In genomic region chr3:133040696-133041523, GRCh38 we compare ENCODE assay signal across 8 cellular contexts. TPM values are rescaled to one million over a fixed set of nuclear protein-coding genes. Genes with fewer than 3 reads are reported as not detected.
DNase-seq lines count a peak whose midpoint lies in the region; ATAC-seq, FAIRE-seq and TF ChIP-seq lines count a peak whose summit lies in the region.

No MANE protein-coding gene starts in this region.

- H3K9me3 ChIP-seq in K562 (replicated peaks; ENCODE audit: control insufficient read depth, insufficient read depth, low read depth, low read length) (no peaks in the 10 kb centered on the region), smooth muscle cell (replicated peaks; ENCODE audit: low read depth) (no peaks in the 10 kb centered on the region)

- peak; percentile 73 for FAIRE-seq in K562 (lab: Jason Lieb, UNC)

- no peak overlapping the region for H3K27ac ChIP-seq in K562 (ENCODE audit: extremely low read depth, low read depth, low read length)
- H3K27ac ChIP-seq in smooth muscle cell (ENCODE audit: low read depth): no peak overlapping the region

- H4K20me1 ChIP-seq in K562 (replicated peaks; ENCODE audit: control insufficient read depth, insufficient read depth, low read length): no peaks in the 10 kb centered on the region
- no peaks in the 10 kb centered on the region for H4K20me1 ChIP-seq in smooth muscle cell (ENCODE audit: low read depth)

- no peak overlapping the region for H3K9ac ChIP-seq in K562 (ENCODE audit: insufficient read depth in 1 of 2, low read depth in 2 of 2, low read length in 2 of 2)
- H3K9ac ChIP-seq in smooth muscle cell (ENCODE audit: low read depth): no peak overlapping the region

- no peak for TF ChIP-seq POLR2A in K562 (conservative IDR thresholded peaks at IDR 0.05)

- peak; percentile 69 for DNase-seq in activated CD4-positive, alpha-beta T cell treated with anti-CD3 and anti-CD28 coated beads, Interleukin-2, amount 10 ng/mL, durations not matched to agents 24 days and 14 days
- DNase-seq in activated CD4-positive, alpha-beta T cell treated with anti-CD3 and anti-CD28 coated beads, Interleukin-2, amount 50 U/mL, for 4 hours: no peak
- DNase-seq in NCI-H526 treated with DMSO at 0.1 percent for 48 hours (lab: John Stamatoyannopoulos, UW): peak; percentile 53
- DNase-seq in K562 (ENCODE audit: extremely low read depth in 1 of 4, low spot score in 3 of 4): peak; percentile 35 to 70 (median 53)
- peak; percentile 38 for DNase-seq in iPS DF 4.7 (ENCODE audit: extremely low read depth, low spot score)
- peak; percentile 26 for DNase-seq in smooth muscle cell (lab: John Stamatoyannopoulos, UW; ENCODE audit: unreplicated experiment)
- no peak for DNase-seq in GF-D8 (lab: John Stamatoyannopoulos, UW)

- H3K27ac Mint-ChIP-seq in activated CD4-positive, alpha-beta T cell treated with anti-CD3 and anti-CD28 coated beads, Interleukin-2, amount 10 ng/mL, durations not matched to agents 24 days and 14 days: no peak overlapping the region

- WGBS in K562 (ENCODE audit: insufficient coverage, low coverage, missing lambda C conversion rate): 9% methylated on average over 4 of the region's 6 CpGs
- 33% methylated on average over 6 of the region's 6 CpGs for WGBS in smooth muscle cell (ENCODE audit: low lambda C conversion rate)

- H3K36me3 ChIP-seq in K562 (ENCODE audit: control insufficient read depth, insufficient read depth, low read length): no peaks in the 10 kb centered on the region
- H3K36me3 ChIP-seq in smooth muscle cell (ENCODE audit: low read depth): no peaks in the 10 kb centered on the region

- no peaks in the 10 kb centered on the region for H3K9me3 Mint-ChIP-seq in activated CD4-positive, alpha-beta T cell treated with anti-CD3 and anti-CD28 coated beads, Interleukin-2, amount 10 ng/mL, durations not matched to agents 24 days and 14 days

- CTCF ChIA-PET in K562 (lab: Yijun Ruan, JAX; ENCODE audit: low intra/inter-chr PET ratio): interaction anchor here (0.7 to 1.3 kb wide), 5 partner anchors 313 to 1433 kb away, joined by 3 to 5 read pairs (median 4); no protein-coding TSS in a partner anchor

- TF ChIP-seq CTCF in K562 (IDR thresholded peaks at IDR 0.05 in 2 of 3, conservative IDR thresholded peaks at IDR 0.05 in 1 of 3; ENCODE audit: insufficient read depth in 2 of 3, low read depth in 1 of 3, low read length in 3 of 3) (peak; percentile 65 to 70 (median 69)), smooth muscle cell (IDR thresholded peaks at IDR 0.05; ENCODE audit: borderline replicate concordance, insufficient read depth, poor library complexity, severe bottlenecking) (peak; percentile 78)

- in situ Hi-C loops in K562 (cut with MboI): loop anchor here (25.0 kb wide), 3 partner anchors 304 to 771 kb away; partner anchors contain the start of gene SRPRB

- intact Hi-C loops in activated CD4-positive, alpha-beta T cell treated with anti-CD3 and anti-CD28 coated beads, Interleukin-2, amount 10 ng/mL, durations not matched to agents 24 days and 14 days (cut with micrococcal nuclease): loop anchor here (2.0 to 5.0 kb wide), 2 partner anchors 341 to 382 kb away; no protein-coding TSS in a partner anchor
- intact Hi-C loops in K562 (cut with micrococcal nuclease): loop anchor here (2.0 to 10.0 kb wide), 6 partner anchors 234 to 386 kb away; partner anchors contain the start of gene ACAD11

- H3K36me3 Mint-ChIP-seq in activated CD4-positive, alpha-beta T cell treated with anti-CD3 and anti-CD28 coated beads, Interleukin-2, amount 10 ng/mL, durations not matched to agents 24 days and 14 days (ENCODE audit: low read depth): no peaks in the 10 kb centered on the region

- H3K4me1 Mint-ChIP-seq in activated CD4-positive, alpha-beta T cell treated with anti-CD3 and anti-CD28 coated beads, Interleukin-2, amount 10 ng/mL, durations not matched to agents 24 days and 14 days: no peaks in the 10 kb centered on the region

- H3K4me2 ChIP-seq in K562 (ENCODE audit: insufficient read depth, low read length) (no peak overlapping the region), smooth muscle cell (peak overlapping the region; percentile 13)

- H2AFZ ChIP-seq in K562 (ENCODE audit: low read depth, low read length): no peak overlapping the region
- H2AFZ ChIP-seq in smooth muscle cell (ENCODE audit: low read depth): no peak overlapping the region

- BruUV-seq in K562 (replicated peaks; lab: Mats Ljungman, UMichigan): no TSS peak

- no peaks in the 10 kb centered on the region for H3K9me1 ChIP-seq in K562 (ENCODE audit: control insufficient read depth, insufficient read depth, low read length)

- H3K79me2 ChIP-seq in K562 (ENCODE audit: control insufficient read depth, insufficient read depth, low read length) (no peaks in the 10 kb centered on the region; the same call in 1 of the 3 replicates), smooth muscle cell (ENCODE audit: low read depth) (no peaks in the 10 kb centered on the region)

- H3K4me3 ChIP-seq in K562: no peak overlapping the region
- no peak overlapping the region for H3K4me3 ChIP-seq in smooth muscle cell

- no peak overlapping the region for H3K4me3 Mint-ChIP-seq in activated CD4-positive, alpha-beta T cell treated with anti-CD3 and anti-CD28 coated beads, Interleukin-2, amount 10 ng/mL, durations not matched to agents 24 days and 14 days

- H3K27me3 Mint-ChIP-seq in activated CD4-positive, alpha-beta T cell treated with anti-CD3 and anti-CD28 coated beads, Interleukin-2, amount 10 ng/mL, durations not matched to agents 24 days and 14 days: peaks cover 35% of the 10 kb centered on the region

- POLR2A ChIA-PET in K562 (lab: Yijun Ruan, JAX): interaction anchor here (0.6 to 1.2 kb wide), 3 partner anchors 310 to 1935 kb away, joined by 3 to 5 read pairs (median 4); no protein-coding TSS in a partner anchor

- no peaks in the 10 kb centered on the region for H3F3A ChIP-seq in smooth muscle cell (ENCODE audit: low read depth)

- peak; percentile 77 for TF ChIP-seq RAD21 in K562 (CRISPR knock-in tag; conservative IDR thresholded peaks at IDR 0.05 in 1 of 2, IDR thresholded peaks at IDR 0.05 in 1 of 2)

- no peak for TF ChIP-seq EP300 in K562 (IDR thresholded peaks at IDR 0.05; ENCODE audit: low read length)

- ATAC-seq in HG03565 (IDR thresholded peaks at IDR 0.05; ENCODE audit: unreplicated experiment): peak; percentile 43
- peak; percentile 68 for ATAC-seq in K562

- peaks cover 5 to 16% of the 10 kb centered on the region in 2 experiments; a peak in 4 of 5 replicates for H3K4me1 ChIP-seq in K562 (replicated peaks in 1 of 2; ENCODE audit: control insufficient read depth in 2 of 2, insufficient read depth in 2 of 2, low read length in 2 of 2)
- H3K4me1 ChIP-seq in smooth muscle cell (ENCODE audit: low read depth): peaks cover 14% of the 10 kb centered on the region

- H3K27me3 ChIP-seq in K562 (ENCODE audit: control insufficient read depth in 2 of 2, insufficient read depth in 2 of 2, low read length in 2 of 2) (no peaks in the 10 kb centered on the region; a peak in 1 of 5 replicates), smooth muscle cell (ENCODE audit: low read depth) (peaks cover 5% of the 10 kb centered on the region)

TF ChIP-seq in K562, 482 proteins besides CTCF, POLR2A, EP300 and RAD21:
- TF ChIP-seq SMC3 (conservative IDR thresholded peaks at IDR 0.05; ENCODE audit: insufficient read depth, low read depth, low read length) (peak; percentile 69), NR3C1 (CRISPR knock-in tag; IDR thresholded peaks at IDR 0.05) (no peak), POLR2AphosphoS2 (IDR thresholded peaks at IDR 0.05; ENCODE audit: low read length) (no peak), ZC3H11A (IDR thresholded peaks at IDR 0.05; ENCODE audit: low read depth, low read length) (no peak), DEAF1 (CRISPR knock-in tag; IDR thresholded peaks at IDR 0.05) (peak; percentile 57; the same call in 1 of the 2 replicates)
TF ChIP-seq in K562: peak in this region for 2.

RNA-seq across cellular contexts. Expression of gene TMEM108, which starts 2.7 kb away (rescaled TPM):
- not detected in 2 replicates for total RNA-seq in activated CD4-positive, alpha-beta T cell treated with anti-CD3 and anti-CD28 coated beads, Interleukin-2, amount 10 ng/mL, durations not matched to agents 24 days and 14 days
- 1.2 and 1.9 TPM in 2 replicates for total RNA-seq in K562 (2011; cell fraction: chromatin; rRNA removed; ENCODE audit: low replicate concordance)
- 0.79 and 1.2 TPM in 2 replicates for total RNA-seq in K562 (2011; cell fraction: nucleolus; rRNA removed)
- 1.0 and 1.8 TPM in 2 replicates for total RNA-seq in K562 (2011; cell fraction: nucleoplasm; rRNA removed)
- total RNA-seq in K562 (2014; rRNA removed) (2.2 and 3.8 TPM in 2 replicates), K562 (2014; rRNA removed; fragmentation: Illumina TruSeq; extraction: Trizol) (4.7 and 4.9 TPM in 2 replicates), K562 (2015; rRNA removed; fragmentation: Illumina TruSeq; extraction: Trizol) (4.4 and 4.8 TPM in 2 replicates), K562 (2021) (9.9 and 11.1 TPM in 2 replicates), smooth muscle cell (2.4 and 2.7 TPM in 2 replicates)
- polyA plus RNA-seq in K562 (2011; rRNA removed) (0.16 and 0.65 TPM in 2 replicates), K562 (2014; fragmentation: Illumina TruSeq; extraction: Trizol) (10.9 and 13.3 TPM in 2 replicates), K562 (2014; fragmentation: Nextera tagmentation; extraction: Ambion mirVana) (1 to 10 TPM in 1 of 2 experiments, under 1 TPM in 1; 0.93 to 1.1 TPM), K562 (2014; rRNA removed) (3.4 and 4.3 TPM in 2 replicates), smooth muscle cell (8.8 and 10.8 TPM in 2 replicates)
- polyA plus RNA-seq in K562 (2011; cell fraction: cytosol; rRNA removed): 0.15 and 1.1 TPM in 2 replicates
- polyA plus RNA-seq in K562 (2011; cell fraction: nucleus; rRNA removed): 0.06 and 1.7 TPM in 2 replicates
- polyA plus RNA-seq in K562 (2012): 6.0 and 10.4 TPM in 2 replicates
- polyA minus RNA-seq in K562 (2011; rRNA and poly(A)+ RNA removed): 0.42 TPM in 1 of 2 replicates, not detected in the other
- polyA minus RNA-seq in K562 (2011; cell fraction: cytosol; rRNA and poly(A)+ RNA removed): 0.76 TPM in 1 of 2 replicates, not detected in the other
- polyA minus RNA-seq in K562 (2011; cell fraction: nucleus; rRNA and poly(A)+ RNA removed): 0.81 TPM in 1 of 2 replicates, not detected in the other

Comparison
In these comparisons a context has a peak if more than half of its experiments do, and no peak if none do; other contexts are left out.
1. DNase-seq: peak in activated CD4-positive, alpha-beta T cell treated with anti-CD3 and anti-CD28 coated beads, Interleukin-2, amount 10 ng/mL, durations not matched to agents 24 days and 14 days (single experiment), NCI-H526 treated with DMSO at 0.1 percent for 48 hours (single experiment), K562 (4 of 4), iPS DF 4.7 (single experiment) and smooth muscle cell (single experiment); none in activated CD4-positive, alpha-beta T cell treated with anti-CD3 and anti-CD28 coated beads, Interleukin-2, amount 50 U/mL, for 4 hours (0 of 2) and GF-D8 (single experiment).